11 cellular contexts compared by ENCODE assay signal in the genomic region with DNA sequence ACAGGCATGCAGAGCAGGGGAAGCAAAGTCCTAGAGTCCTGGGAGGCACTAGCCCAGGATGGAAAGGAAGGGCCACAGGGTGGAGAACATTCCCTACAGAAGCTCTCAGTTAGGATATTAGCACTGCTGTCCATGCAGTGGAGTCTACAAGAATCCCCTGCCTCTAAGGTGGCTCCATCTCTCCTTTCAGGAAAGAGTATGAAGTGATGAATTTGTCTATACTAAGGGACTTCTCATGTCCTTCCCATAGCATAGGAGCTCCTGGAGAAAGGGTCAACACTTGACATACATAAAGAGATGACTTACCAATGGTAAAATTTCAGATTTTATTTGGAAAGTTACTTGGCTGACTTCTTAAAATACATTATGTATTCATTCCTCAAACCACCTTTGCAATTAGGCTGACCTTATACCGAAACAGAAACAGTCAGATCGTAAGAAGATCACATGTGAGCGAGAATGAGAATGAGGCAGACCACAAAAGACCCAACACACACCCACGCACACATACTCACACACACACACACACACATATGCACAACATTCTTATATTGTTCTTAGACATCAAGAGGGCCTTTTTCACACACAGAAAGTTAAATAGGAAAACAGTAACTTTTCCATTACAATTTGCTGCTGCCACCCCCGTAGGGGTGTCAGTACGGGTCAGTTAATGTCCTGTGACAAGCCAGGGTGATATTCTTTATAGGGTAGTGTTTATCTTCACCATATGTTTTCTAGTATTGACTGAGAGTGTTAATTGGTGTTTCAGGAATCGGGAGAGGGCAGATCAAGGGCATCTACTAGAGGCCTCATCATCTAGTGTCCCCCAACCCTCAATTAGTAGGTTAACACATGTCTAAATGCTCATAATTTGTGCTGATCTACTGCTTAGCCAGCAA.
DNase-seq lines count a peak whose midpoint lies in the region; ATAC-seq, FAIRE-seq and TF ChIP-seq lines count a peak whose summit lies in the region.
"Had no signal": no experiment of that assay in that cellular context is flagged by ENCODE, and none has a peak within 500 bp of the region (broad histone marks: within the 10 kb centered on the region; RNA-seq: fewer than 3 reads in every experiment).

No MANE protein-coding gene starts in this region.

- DNase-seq in NCI-H69 (lab: John Stamatoyannopoulos, UW), result peak; percentile 43
- DNase-seq in WTC11 (ENCODE audit: low spot score), result no peak
- DNase-seq in pancreas, result no peak
- no peak for DNase-seq in mucosa of gallbladder (ENCODE audit: low spot score)
- DNase-seq in NCI-H748 (lab: John Stamatoyannopoulos, UW; ENCODE audit: unreplicated experiment), result no peak
- DNase-seq: DMS79 treated with DMSO at 0.1 percent for 48 hours had no signal

- no peaks in the 10 kb centered on the region for H3K9me3 ChIP-seq in pancreas

- H3K36me3 Mint-ChIP-seq in WTC11, result peaks cover 9% of the 10 kb centered on the region; the same call in 1 of the 2 replicates

- intact Hi-C loops in pancreas (cut with DNase I), result no loop called here

- no peak for TF ChIP-seq CTCF in WTC11 (IDR thresholded peaks at IDR 0.05)
- no peak for TF ChIP-seq CTCF in pancreas (IDR thresholded peaks at IDR 0.05)

- CTCF ChIA-PET in WTC11 (lab: Charles Lee), result no interaction called here

- no peak overlapping the region for H3K4me3 Mint-ChIP-seq in WTC11
- H3K4me3 Mint-ChIP-seq: nephron had no signal

- no peak overlapping the region for H3K27ac ChIP-seq in pancreas

- H3K4me3 ChIP-seq in pancreas, result no peak overlapping the region

- no peak overlapping the region for H3K27ac Mint-ChIP-seq in WTC11
- H3K27ac Mint-ChIP-seq: nephron had no signal

- H3K27me3 ChIP-seq in pancreas, result no peaks in the 10 kb centered on the region

- H3K4me1 ChIP-seq in pancreas, result no peaks in the 10 kb centered on the region

- POLR2A ChIA-PET in WTC11 (lab: Charles Lee), result no interaction called here

- ATAC-seq in GM18511 (IDR thresholded peaks at IDR 0.05; ENCODE audit: unreplicated experiment), result peak; percentile 98
- ATAC-seq in GM19372 (IDR thresholded peaks at IDR 0.05; ENCODE audit: low read depth, unreplicated experiment), result peak; percentile 95
- ATAC-seq in HG02884 (IDR thresholded peaks at IDR 0.05; ENCODE audit: unreplicated experiment), result peak; percentile 98
- no peak for ATAC-seq in WTC11
- no peak for ATAC-seq in pancreas
- ATAC-seq: SK-N-SH treated with all-trans-retinoic acid at 6 μM for 48 hours had no signal

- peaks cover 6% of the 10 kb centered on the region for H3K4me1 Mint-ChIP-seq in WTC11
- H3K4me1 Mint-ChIP-seq: nephron had no signal

- peaks cover 24% of the 10 kb centered on the region for H3K9me3 Mint-ChIP-seq in WTC11
- H3K9me3 Mint-ChIP-seq: nephron had no signal

- H3K36me3 ChIP-seq in pancreas, result no peaks in the 10 kb centered on the region

- no peaks in the 10 kb centered on the region for H3K27me3 Mint-ChIP-seq in WTC11 (ENCODE audit: low read depth)

- 55 to 65% methylated on average over 7 of the region's 7 CpGs for WGBS in pancreas, 2 donors

- FAIRE-seq in pancreas (lab: Jason Lieb, UNC), result no peak

TF ChIP-seq in WTC11, 78 proteins besides CTCF, POLR2A, EP300 and RAD21 (continues in another document):
- TF ChIP-seq IRF2 (CRISPR knock-in tag; IDR thresholded peaks at IDR 0.05; ENCODE audit: borderline replicate concordance, low read depth) (no peak), NFATC4 (CRISPR knock-in tag; IDR thresholded peaks at IDR 0.05) (no peak), SMAD4 (CRISPR knock-in tag; IDR thresholded peaks at IDR 0.05) (no peak), ZNF317 (CRISPR knock-in tag; IDR thresholded peaks at IDR 0.05; ENCODE audit: borderline replicate concordance, low read depth) (no peak), FOXJ3 (CRISPR knock-in tag; IDR thresholded peaks at IDR 0.05; ENCODE audit: borderline replicate concordance) (no peak), CREB1 (CRISPR knock-in tag; IDR thresholded peaks at IDR 0.05) (no peak), GRHL2 (CRISPR knock-in tag; IDR thresholded peaks at IDR 0.05; ENCODE audit: insufficient replicate concordance, severe bottlenecking) (no peak), ZNF138 (CRISPR knock-in tag; conservative IDR thresholded peaks at IDR 0.05) (no peak), ZNF396 (CRISPR knock-in tag; IDR thresholded peaks at IDR 0.05; ENCODE audit: borderline replicate concordance) (no peak), CBFB (CRISPR knock-in tag; IDR thresholded peaks at IDR 0.05; ENCODE audit: low read depth) (no peak)
- TF ChIP-seq, protein P1, sequence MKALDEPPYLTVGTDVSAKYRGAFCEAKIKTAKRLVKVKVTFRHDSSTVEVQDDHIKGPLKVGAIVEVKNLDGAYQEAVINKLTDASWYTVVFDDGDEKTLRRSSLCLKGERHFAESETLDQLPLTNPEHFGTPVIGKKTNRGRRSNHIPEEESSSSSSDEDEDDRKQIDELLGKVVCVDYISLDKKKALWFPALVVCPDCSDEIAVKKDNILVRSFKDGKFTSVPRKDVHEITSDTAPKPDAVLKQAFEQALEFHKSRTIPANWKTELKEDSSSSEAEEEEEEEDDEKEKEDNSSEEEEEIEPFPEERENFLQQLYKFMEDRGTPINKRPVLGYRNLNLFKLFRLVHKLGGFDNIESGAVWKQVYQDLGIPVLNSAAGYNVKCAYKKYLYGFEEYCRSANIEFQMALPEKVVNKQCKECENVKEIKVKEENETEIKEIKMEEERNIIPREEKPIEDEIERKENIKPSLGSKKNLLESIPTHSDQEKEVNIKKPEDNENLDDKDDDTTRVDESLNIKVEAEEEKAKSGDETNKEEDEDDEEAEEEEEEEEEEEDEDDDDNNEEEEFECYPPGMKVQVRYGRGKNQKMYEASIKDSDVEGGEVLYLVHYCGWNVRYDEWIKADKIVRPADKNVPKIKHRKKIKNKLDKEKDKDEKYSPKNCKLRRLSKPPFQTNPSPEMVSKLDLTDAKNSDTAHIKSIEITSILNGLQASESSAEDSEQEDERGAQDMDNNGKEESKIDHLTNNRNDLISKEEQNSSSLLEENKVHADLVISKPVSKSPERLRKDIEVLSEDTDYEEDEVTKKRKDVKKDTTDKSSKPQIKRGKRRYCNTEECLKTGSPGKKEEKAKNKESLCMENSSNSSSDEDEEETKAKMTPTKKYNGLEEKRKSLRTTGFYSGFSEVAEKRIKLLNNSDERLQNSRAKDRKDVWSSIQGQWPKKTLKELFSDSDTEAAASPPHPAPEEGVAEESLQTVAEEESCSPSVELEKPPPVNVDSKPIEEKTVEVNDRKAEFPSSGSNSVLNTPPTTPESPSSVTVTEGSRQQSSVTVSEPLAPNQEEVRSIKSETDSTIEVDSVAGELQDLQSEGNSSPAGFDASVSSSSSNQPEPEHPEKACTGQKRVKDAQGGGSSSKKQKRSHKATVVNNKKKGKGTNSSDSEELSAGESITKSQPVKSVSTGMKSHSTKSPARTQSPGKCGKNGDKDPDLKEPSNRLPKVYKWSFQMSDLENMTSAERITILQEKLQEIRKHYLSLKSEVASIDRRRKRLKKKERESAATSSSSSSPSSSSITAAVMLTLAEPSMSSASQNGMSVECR (CRISPR knock-in tag; IDR thresholded peaks at IDR 0.05; ENCODE audit: borderline replicate concordance), result no peak
- TF ChIP-seq, protein P2, sequence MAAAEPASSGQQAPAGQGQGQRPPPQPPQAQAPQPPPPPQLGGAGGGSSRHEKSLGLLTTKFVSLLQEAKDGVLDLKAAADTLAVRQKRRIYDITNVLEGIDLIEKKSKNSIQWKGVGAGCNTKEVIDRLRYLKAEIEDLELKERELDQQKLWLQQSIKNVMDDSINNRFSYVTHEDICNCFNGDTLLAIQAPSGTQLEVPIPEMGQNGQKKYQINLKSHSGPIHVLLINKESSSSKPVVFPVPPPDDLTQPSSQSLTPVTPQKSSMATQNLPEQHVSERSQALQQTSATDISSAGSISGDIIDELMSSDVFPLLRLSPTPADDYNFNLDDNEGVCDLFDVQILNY (CRISPR knock-in tag; IDR thresholded peaks at IDR 0.05), result no peak
- TF ChIP-seq, protein P3, sequence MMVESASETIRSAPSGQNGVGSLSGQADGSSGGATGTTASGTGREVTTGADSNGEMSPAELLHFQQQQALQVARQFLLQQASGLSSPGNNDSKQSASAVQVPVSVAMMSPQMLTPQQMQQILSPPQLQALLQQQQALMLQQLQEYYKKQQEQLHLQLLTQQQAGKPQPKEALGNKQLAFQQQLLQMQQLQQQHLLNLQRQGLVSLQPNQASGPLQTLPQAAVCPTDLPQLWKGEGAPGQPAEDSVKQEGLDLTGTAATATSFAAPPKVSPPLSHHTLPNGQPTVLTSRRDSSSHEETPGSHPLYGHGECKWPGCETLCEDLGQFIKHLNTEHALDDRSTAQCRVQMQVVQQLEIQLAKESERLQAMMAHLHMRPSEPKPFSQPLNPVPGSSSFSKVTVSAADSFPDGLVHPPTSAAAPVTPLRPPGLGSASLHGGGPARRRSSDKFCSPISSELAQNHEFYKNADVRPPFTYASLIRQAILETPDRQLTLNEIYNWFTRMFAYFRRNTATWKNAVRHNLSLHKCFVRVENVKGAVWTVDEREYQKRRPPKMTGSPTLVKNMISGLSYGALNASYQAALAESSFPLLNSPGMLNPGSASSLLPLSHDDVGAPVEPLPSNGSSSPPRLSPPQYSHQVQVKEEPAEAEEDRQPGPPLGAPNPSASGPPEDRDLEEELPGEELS (CRISPR knock-in tag; IDR thresholded peaks at IDR 0.05), result no peak

Comparison
In these comparisons a context has a peak if more than half of its experiments do, and no peak if none do; other contexts are left out.
1. ATAC-seq: peak in GM18511 (single experiment), GM19372 (single experiment) and HG02884 (single experiment); none in WTC11 (single experiment) and pancreas (0 of 4).